In genomic region chr6:79525272-79526100, GRCh38 we compare ENCODE assay signal across 1 cellular context.
TF ChIP-seq lines count a peak whose summit lies in the region.

No MANE protein-coding gene starts in this region.

TF ChIP-seq in HepG2, 621 proteins besides CTCF, POLR2A, EP300 and RAD21 (continued from another document and continues in another):
- TF ChIP-seq HNF1A (IDR thresholded peaks at IDR 0.05; ENCODE audit: low read depth) (no peak; the same call in 1 of the 2 replicates), HNF1A (CRISPR knock-in tag; IDR thresholded peaks at IDR 0.05; ENCODE audit: borderline replicate concordance) (peak; percentile 25; the same call in 1 of the 2 replicates), SSRP1 (CRISPR knock-in tag; IDR thresholded peaks at IDR 0.05) (no peak), ZSCAN9 (CRISPR knock-in tag; IDR thresholded peaks at IDR 0.05; ENCODE audit: borderline replicate concordance) (peak; percentile 59; the same call in 1 of the 2 replicates), MEIS2 (CRISPR knock-in tag; IDR thresholded peaks at IDR 0.05) (0 out of 2 replicates have a peak, but pooled peaks have one; percentile 24), CHD2 (IDR thresholded peaks at IDR 0.05; ENCODE audit: low read depth, low read length) (no peak), HDAC2 (CRISPR knock-in tag; IDR thresholded peaks at IDR 0.05) (peak; percentile 74), ZFP1 (CRISPR knock-in tag; IDR thresholded peaks at IDR 0.05) (0 out of 2 replicates have a peak, but pooled peaks have one; percentile 68), MIXL1 (CRISPR knock-in tag; IDR thresholded peaks at IDR 0.05) (peak; percentile 43; the same call in 1 of the 2 replicates), SAP130 (CRISPR knock-in tag; IDR thresholded peaks at IDR 0.05; ENCODE audit: low read depth) (peak; percentile 67), IRX3 (CRISPR knock-in tag; IDR thresholded peaks at IDR 0.05; ENCODE audit: borderline replicate concordance, low read depth) (no peak), RFXANK (CRISPR knock-in tag; IDR thresholded peaks at IDR 0.05) (0 out of 2 replicates have a peak, but pooled peaks have one; percentile 57), YEATS2 (CRISPR knock-in tag; IDR thresholded peaks at IDR 0.05; ENCODE audit: borderline replicate concordance) (peak; percentile 22; the same call in 1 of the 2 replicates), ZNF33B (CRISPR knock-in tag; IDR thresholded peaks at IDR 0.05) (no peak), ZNF766 (CRISPR knock-in tag; IDR thresholded peaks at IDR 0.05; ENCODE audit: borderline replicate concordance) (no peak), POGZ (CRISPR knock-in tag; IDR thresholded peaks at IDR 0.05) (peak; percentile 73), ZBTB7B (CRISPR knock-in tag; IDR thresholded peaks at IDR 0.05) (peak; percentile 82; the same call in 1 of the 2 replicates), ZNF619 (CRISPR knock-in tag; IDR thresholded peaks at IDR 0.05) (no peak), ZBTB20 (CRISPR knock-in tag; IDR thresholded peaks at IDR 0.05; ENCODE audit: borderline replicate concordance, low read depth) (peak; percentile 66; the same call in 1 of the 2 replicates), MEF2D (CRISPR knock-in tag; IDR thresholded peaks at IDR 0.05) (peak; percentile 86), ZFP37 (CRISPR knock-in tag; IDR thresholded peaks at IDR 0.05; ENCODE audit: borderline replicate concordance) (no peak), PHF8 (CRISPR knock-in tag; IDR thresholded peaks at IDR 0.05) (peak; percentile 52; the same call in 1 of the 2 replicates), PPARG (CRISPR knock-in tag; conservative IDR thresholded peaks at IDR 0.05) (0 out of 2 replicates have a peak, but pooled peaks have one; percentile 20), NFIB (CRISPR knock-in tag; IDR thresholded peaks at IDR 0.05; ENCODE audit: borderline replicate concordance) (no peak), RFX3 (CRISPR knock-in tag; IDR thresholded peaks at IDR 0.05) (no peak), ZHX1 (CRISPR knock-in tag; IDR thresholded peaks at IDR 0.05; ENCODE audit: low read depth) (peak; percentile 58; the same call in 1 of the 2 replicates), KMT2A (CRISPR knock-in tag; IDR thresholded peaks at IDR 0.05) (peak; percentile 56), HDAC1 (CRISPR knock-in tag; IDR thresholded peaks at IDR 0.05) (0 out of 2 replicates have a peak, but pooled peaks have one; percentile 48), NR2F6 (IDR thresholded peaks at IDR 0.05) (peak; percentile 50; the same call in 1 of the 2 replicates), NR2F6 (CRISPR knock-in tag; IDR thresholded peaks at IDR 0.05) (peak; percentile 75; the same call in 1 of the 2 replicates), ZNF569 (CRISPR knock-in tag; IDR thresholded peaks at IDR 0.05; ENCODE audit: borderline replicate concordance) (peak; percentile 49; the same call in 1 of the 2 replicates), ZSCAN29 (CRISPR knock-in tag; conservative IDR thresholded peaks at IDR 0.05) (peak; percentile 88; the same call in 1 of the 2 replicates), ZBTB46 (CRISPR knock-in tag; IDR thresholded peaks at IDR 0.05; ENCODE audit: borderline replicate concordance) (no peak), FOXP4 (CRISPR knock-in tag; IDR thresholded peaks at IDR 0.05) (peak; percentile 82), RORA (CRISPR knock-in tag; IDR thresholded peaks at IDR 0.05) (no peak), MYPOP (CRISPR knock-in tag; IDR thresholded peaks at IDR 0.05) (0 out of 2 replicates have a peak, but pooled peaks have one; percentile 31), RFX5 (IDR thresholded peaks at IDR 0.05; ENCODE audit: low read depth, low read length) (no peak), ZNF776 (CRISPR knock-in tag; IDR thresholded peaks at IDR 0.05) (no peak), ZNF546 (CRISPR knock-in tag; conservative IDR thresholded peaks at IDR 0.05) (0 out of 2 replicates have a peak, but pooled peaks have one; percentile 48), KLF6 (CRISPR knock-in tag; IDR thresholded peaks at IDR 0.05) (0 out of 2 replicates have a peak, but pooled peaks have one; percentile 45)
- TF ChIP-seq, protein P1, sequence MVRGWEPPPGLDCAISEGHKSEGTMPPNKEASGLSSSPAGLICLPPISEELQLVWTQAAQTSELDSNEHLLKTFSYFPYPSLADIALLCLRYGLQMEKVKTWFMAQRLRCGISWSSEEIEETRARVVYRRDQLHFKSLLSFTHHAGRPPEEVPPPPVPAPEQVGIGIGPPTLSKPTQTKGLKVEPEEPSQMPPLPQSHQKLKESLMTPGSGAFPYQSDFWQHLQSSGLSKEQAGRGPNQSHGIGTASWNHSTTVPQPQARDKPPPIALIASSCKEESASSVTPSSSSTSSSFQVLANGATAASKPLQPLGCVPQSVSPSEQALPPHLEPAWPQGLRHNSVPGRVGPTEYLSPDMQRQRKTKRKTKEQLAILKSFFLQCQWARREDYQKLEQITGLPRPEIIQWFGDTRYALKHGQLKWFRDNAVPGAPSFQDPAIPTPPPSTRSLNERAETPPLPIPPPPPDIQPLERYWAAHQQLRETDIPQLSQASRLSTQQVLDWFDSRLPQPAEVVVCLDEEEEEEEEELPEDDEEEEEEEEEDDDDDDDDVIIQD (CRISPR knock-in tag; IDR thresholded peaks at IDR 0.05; ENCODE audit: low read depth), result peak; percentile 84; the same call in 1 of the 2 replicates
- TF ChIP-seq, protein P2, sequence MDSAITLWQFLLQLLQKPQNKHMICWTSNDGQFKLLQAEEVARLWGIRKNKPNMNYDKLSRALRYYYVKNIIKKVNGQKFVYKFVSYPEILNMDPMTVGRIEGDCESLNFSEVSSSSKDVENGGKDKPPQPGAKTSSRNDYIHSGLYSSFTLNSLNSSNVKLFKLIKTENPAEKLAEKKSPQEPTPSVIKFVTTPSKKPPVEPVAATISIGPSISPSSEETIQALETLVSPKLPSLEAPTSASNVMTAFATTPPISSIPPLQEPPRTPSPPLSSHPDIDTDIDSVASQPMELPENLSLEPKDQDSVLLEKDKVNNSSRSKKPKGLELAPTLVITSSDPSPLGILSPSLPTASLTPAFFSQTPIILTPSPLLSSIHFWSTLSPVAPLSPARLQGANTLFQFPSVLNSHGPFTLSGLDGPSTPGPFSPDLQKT (CRISPR knock-in tag; IDR thresholded peaks at IDR 0.05; ENCODE audit: borderline replicate concordance), result no peak
- TF ChIP-seq, protein P3, sequence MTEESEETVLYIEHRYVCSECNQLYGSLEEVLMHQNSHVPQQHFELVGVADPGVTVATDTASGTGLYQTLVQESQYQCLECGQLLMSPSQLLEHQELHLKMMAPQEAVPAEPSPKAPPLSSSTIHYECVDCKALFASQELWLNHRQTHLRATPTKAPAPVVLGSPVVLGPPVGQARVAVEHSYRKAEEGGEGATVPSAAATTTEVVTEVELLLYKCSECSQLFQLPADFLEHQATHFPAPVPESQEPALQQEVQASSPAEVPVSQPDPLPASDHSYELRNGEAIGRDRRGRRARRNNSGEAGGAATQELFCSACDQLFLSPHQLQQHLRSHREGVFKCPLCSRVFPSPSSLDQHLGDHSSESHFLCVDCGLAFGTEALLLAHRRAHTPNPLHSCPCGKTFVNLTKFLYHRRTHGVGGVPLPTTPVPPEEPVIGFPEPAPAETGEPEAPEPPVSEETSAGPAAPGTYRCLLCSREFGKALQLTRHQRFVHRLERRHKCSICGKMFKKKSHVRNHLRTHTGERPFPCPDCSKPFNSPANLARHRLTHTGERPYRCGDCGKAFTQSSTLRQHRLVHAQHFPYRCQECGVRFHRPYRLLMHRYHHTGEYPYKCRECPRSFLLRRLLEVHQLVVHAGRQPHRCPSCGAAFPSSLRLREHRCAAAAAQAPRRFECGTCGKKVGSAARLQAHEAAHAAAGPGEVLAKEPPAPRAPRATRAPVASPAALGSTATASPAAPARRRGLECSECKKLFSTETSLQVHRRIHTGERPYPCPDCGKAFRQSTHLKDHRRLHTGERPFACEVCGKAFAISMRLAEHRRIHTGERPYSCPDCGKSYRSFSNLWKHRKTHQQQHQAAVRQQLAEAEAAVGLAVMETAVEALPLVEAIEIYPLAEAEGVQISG (CRISPR knock-in tag; IDR thresholded peaks at IDR 0.05), result peak; percentile 53; the same call in 1 of the 2 replicates
- TF ChIP-seq, protein P4, sequence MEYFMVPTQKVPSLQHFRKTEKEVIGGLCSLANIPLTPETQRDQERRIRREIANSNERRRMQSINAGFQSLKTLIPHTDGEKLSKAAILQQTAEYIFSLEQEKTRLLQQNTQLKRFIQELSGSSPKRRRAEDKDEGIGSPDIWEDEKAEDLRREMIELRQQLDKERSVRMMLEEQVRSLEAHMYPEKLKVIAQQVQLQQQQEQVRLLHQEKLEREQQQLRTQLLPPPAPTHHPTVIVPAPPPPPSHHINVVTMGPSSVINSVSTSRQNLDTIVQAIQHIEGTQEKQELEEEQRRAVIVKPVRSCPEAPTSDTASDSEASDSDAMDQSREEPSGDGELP (IDR thresholded peaks at IDR 0.05; ENCODE audit: borderline replicate concordance, low read depth), result peak; percentile 21; the same call in 1 of the 2 replicates
- TF ChIP-seq, protein P5, sequence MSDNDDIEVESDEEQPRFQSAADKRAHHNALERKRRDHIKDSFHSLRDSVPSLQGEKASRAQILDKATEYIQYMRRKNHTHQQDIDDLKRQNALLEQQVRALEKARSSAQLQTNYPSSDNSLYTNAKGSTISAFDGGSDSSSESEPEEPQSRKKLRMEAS (IDR thresholded peaks at IDR 0.05), result peak; percentile 64
